In genomic region chr19:1652471-1653299, GRCh38 we compare ENCODE assay signal across 1 cellular context.
TF ChIP-seq lines count a peak whose summit lies in the region.

Gene TCF3 (minus strand): TSS chr19:1652615. CDS start chr19:1650248, 2,367 bp downstream.

TF ChIP-seq in HepG2, 621 proteins besides CTCF, POLR2A, EP300 and RAD21 (continued from another document and continues in another):
- no peak for TF ChIP-seq ZBTB40 (IDR thresholded peaks at IDR 0.05)
- TF ChIP-seq ZBTB40 (CRISPR knock-in tag; IDR thresholded peaks at IDR 0.05), result no peak; the same call in 1 of the 2 replicates
- TF ChIP-seq NFKBIZ (CRISPR knock-in tag; IDR thresholded peaks at IDR 0.05), result peak; percentile 67; the same call in 1 of the 2 replicates
- TF ChIP-seq KMT2A (CRISPR knock-in tag; IDR thresholded peaks at IDR 0.05), result peak; percentile 35; the same call in 1 of the 2 replicates
- no peak for TF ChIP-seq TCF12 (IDR thresholded peaks at IDR 0.05)
- TF ChIP-seq TCF12 (CRISPR knock-in tag; IDR thresholded peaks at IDR 0.05), result 0 out of 2 replicates have a peak, but pooled peaks have one; percentile 41
- no peak for TF ChIP-seq NR2F2 (IDR thresholded peaks at IDR 0.05; ENCODE audit: borderline replicate concordance, low read depth)
- peak; percentile 66 for TF ChIP-seq TFDP2 (CRISPR knock-in tag; IDR thresholded peaks at IDR 0.05)
- TF ChIP-seq ZNF660 (CRISPR knock-in tag; IDR thresholded peaks at IDR 0.05; ENCODE audit: borderline replicate concordance, low read depth), result no peak
- no peak for TF ChIP-seq SMARCC2 (IDR thresholded peaks at IDR 0.05)
- peak; percentile 68; the same call in 1 of the 2 replicates for TF ChIP-seq BRCA1 (CRISPR knock-in tag; IDR thresholded peaks at IDR 0.05)
- peak; percentile 10 for TF ChIP-seq HNRNPK (IDR thresholded peaks at IDR 0.05; ENCODE audit: low read depth, low read length, poor library complexity, severe bottlenecking)
- TF ChIP-seq ATF7 (IDR thresholded peaks at IDR 0.05), result peak; percentile 96
- TF ChIP-seq ATF7 (CRISPR knock-in tag; IDR thresholded peaks at IDR 0.05), result peak; percentile 98
- TF ChIP-seq ZNF615 (CRISPR knock-in tag; IDR thresholded peaks at IDR 0.05; ENCODE audit: borderline replicate concordance), result no peak
- TF ChIP-seq, protein P1, sequence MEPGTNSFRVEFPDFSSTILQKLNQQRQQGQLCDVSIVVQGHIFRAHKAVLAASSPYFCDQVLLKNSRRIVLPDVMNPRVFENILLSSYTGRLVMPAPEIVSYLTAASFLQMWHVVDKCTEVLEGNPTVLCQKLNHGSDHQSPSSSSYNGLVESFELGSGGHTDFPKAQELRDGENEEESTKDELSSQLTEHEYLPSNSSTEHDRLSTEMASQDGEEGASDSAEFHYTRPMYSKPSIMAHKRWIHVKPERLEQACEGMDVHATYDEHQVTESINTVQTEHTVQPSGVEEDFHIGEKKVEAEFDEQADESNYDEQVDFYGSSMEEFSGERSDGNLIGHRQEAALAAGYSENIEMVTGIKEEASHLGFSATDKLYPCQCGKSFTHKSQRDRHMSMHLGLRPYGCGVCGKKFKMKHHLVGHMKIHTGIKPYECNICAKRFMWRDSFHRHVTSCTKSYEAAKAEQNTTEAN (CRISPR knock-in tag; conservative IDR thresholded peaks at IDR 0.05), result peak; percentile 24; the same call in 1 of the 2 replicates
- peak; percentile 51; the same call in 1 of the 2 replicates for TF ChIP-seq FOXJ3 (CRISPR knock-in tag; IDR thresholded peaks at IDR 0.05; ENCODE audit: borderline replicate concordance)
- TF ChIP-seq XBP1 (CRISPR knock-in tag; IDR thresholded peaks at IDR 0.05), result no peak
- no peak for TF ChIP-seq REXO4 (CRISPR knock-in tag; IDR thresholded peaks at IDR 0.05; ENCODE audit: borderline replicate concordance)
- no peak for TF ChIP-seq HNF4G (IDR thresholded peaks at IDR 0.05; ENCODE audit: borderline replicate concordance, low read depth, low read length)
- no peak for TF ChIP-seq HNF4G (CRISPR knock-in tag; IDR thresholded peaks at IDR 0.05; ENCODE audit: borderline replicate concordance, low read depth)
- peak; percentile 63 for TF ChIP-seq ELF1 (CRISPR knock-in tag; IDR thresholded peaks at IDR 0.05)
- no peak for TF ChIP-seq REPIN1 (CRISPR knock-in tag; IDR thresholded peaks at IDR 0.05; ENCODE audit: borderline replicate concordance, low read depth)
- TF ChIP-seq, protein P2, sequence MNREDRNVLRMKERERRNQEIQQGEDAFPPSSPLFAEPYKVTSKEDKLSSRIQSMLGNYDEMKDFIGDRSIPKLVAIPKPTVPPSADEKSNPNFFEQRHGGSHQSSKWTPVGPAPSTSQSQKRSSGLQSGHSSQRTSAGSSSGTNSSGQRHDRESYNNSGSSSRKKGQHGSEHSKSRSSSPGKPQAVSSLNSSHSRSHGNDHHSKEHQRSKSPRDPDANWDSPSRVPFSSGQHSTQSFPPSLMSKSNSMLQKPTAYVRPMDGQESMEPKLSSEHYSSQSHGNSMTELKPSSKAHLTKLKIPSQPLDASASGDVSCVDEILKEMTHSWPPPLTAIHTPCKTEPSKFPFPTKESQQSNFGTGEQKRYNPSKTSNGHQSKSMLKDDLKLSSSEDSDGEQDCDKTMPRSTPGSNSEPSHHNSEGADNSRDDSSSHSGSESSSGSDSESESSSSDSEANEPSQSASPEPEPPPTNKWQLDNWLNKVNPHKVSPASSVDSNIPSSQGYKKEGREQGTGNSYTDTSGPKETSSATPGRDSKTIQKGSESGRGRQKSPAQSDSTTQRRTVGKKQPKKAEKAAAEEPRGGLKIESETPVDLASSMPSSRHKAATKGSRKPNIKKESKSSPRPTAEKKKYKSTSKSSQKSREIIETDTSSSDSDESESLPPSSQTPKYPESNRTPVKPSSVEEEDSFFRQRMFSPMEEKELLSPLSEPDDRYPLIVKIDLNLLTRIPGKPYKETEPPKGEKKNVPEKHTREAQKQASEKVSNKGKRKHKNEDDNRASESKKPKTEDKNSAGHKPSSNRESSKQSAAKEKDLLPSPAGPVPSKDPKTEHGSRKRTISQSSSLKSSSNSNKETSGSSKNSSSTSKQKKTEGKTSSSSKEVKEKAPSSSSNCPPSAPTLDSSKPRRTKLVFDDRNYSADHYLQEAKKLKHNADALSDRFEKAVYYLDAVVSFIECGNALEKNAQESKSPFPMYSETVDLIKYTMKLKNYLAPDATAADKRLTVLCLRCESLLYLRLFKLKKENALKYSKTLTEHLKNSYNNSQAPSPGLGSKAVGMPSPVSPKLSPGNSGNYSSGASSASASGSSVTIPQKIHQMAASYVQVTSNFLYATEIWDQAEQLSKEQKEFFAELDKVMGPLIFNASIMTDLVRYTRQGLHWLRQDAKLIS (CRISPR knock-in tag; IDR thresholded peaks at IDR 0.05), result no peak
- TF ChIP-seq TAF1 (CRISPR knock-in tag; IDR thresholded peaks at IDR 0.05), result peak; percentile 80; the same call in 1 of the 2 replicates
- TF ChIP-seq SMARCE1 (IDR thresholded peaks at IDR 0.05; ENCODE audit: borderline replicate concordance), result no peak
- TF ChIP-seq ZNF589 (CRISPR knock-in tag; conservative IDR thresholded peaks at IDR 0.05), result 0 out of 2 replicates have a peak, but pooled peaks have one; percentile 69
- TF ChIP-seq RFXAP (CRISPR knock-in tag; IDR thresholded peaks at IDR 0.05; ENCODE audit: borderline replicate concordance), result no peak
- TF ChIP-seq NCOR1 (IDR thresholded peaks at IDR 0.05; ENCODE audit: borderline replicate concordance, low read length), result peak; percentile 76; the same call in 1 of the 2 replicates
- TF ChIP-seq AHDC1 (CRISPR knock-in tag; IDR thresholded peaks at IDR 0.05; ENCODE audit: borderline replicate concordance), result no peak
- TF ChIP-seq MATR3 (CRISPR knock-in tag; IDR thresholded peaks at IDR 0.05), result no peak
- no peak for TF ChIP-seq NFIB (CRISPR knock-in tag; IDR thresholded peaks at IDR 0.05; ENCODE audit: borderline replicate concordance)
- no peak for TF ChIP-seq ZNF782 (CRISPR knock-in tag; IDR thresholded peaks at IDR 0.05; ENCODE audit: borderline replicate concordance)
- TF ChIP-seq, protein P3, sequence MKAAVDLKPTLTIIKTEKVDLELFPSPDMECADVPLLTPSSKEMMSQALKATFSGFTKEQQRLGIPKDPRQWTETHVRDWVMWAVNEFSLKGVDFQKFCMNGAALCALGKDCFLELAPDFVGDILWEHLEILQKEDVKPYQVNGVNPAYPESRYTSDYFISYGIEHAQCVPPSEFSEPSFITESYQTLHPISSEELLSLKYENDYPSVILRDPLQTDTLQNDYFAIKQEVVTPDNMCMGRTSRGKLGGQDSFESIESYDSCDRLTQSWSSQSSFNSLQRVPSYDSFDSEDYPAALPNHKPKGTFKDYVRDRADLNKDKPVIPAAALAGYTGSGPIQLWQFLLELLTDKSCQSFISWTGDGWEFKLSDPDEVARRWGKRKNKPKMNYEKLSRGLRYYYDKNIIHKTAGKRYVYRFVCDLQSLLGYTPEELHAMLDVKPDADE (CRISPR knock-in tag; IDR thresholded peaks at IDR 0.05), result no peak
- TF ChIP-seq, protein P4, sequence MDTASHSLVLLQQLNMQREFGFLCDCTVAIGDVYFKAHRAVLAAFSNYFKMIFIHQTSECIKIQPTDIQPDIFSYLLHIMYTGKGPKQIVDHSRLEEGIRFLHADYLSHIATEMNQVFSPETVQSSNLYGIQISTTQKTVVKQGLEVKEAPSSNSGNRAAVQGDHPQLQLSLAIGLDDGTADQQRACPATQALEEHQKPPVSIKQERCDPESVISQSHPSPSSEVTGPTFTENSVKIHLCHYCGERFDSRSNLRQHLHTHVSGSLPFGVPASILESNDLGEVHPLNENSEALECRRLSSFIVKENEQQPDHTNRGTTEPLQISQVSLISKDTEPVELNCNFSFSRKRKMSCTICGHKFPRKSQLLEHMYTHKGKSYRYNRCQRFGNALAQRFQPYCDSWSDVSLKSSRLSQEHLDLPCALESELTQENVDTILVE (CRISPR knock-in tag; IDR thresholded peaks at IDR 0.05), result peak; percentile 50; the same call in 1 of the 2 replicates
- no peak for TF ChIP-seq ZNF616 (CRISPR knock-in tag; IDR thresholded peaks at IDR 0.05; ENCODE audit: low read depth)
